ENCODE assay signal across 15 cellular contexts in the genomic region with DNA sequence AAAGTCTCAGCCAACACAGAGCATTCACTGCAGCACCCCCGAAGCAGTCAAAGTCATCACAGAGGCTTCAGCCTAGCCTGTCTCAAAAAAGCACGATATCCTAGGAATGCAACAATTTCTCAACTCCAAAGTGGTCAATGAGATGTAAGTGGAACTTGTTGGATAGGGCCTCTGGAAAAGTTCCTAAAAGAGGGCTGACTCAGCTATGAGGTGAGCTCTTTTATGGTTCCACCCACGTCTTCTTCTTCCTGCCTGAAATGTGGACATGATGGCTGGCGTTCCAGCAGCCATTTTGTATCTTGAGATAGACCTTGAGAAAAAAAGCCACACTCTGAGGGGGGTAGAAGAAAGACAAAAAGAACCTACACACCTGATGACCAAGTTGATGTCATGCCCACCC. TPM values are rescaled to one million over a fixed set of nuclear protein-coding genes. Genes with fewer than 3 reads are reported as not detected.
A peak's percentile ranks its signal among the peaks of the same experiment; 100 is the strongest.
DNase-seq lines count a peak whose midpoint lies in the region; ATAC-seq and TF ChIP-seq lines count a peak whose summit lies in the region.
"Had no signal": no experiment of that assay in that cellular context is flagged by ENCODE, and none has a peak within 500 bp of the region (broad histone marks: within the 10 kb centered on the region; RNA-seq: fewer than 3 reads in every experiment).

No MANE protein-coding gene starts in this region.

- H3K4me3 Mint-ChIP-seq in type B pancreatic cell, result no peak overlapping the region
- H3K4me3 Mint-ChIP-seq: activated T-helper 1 cell treated with anti-CD3 and anti-CD28 coated beads, Interleukin-12 subunit alpha, Interleukin-12 subunit beta, Interleukin-2, Interleukin-4 antibody, amounts not matched to agents 30 ng/mL and 10 ng/mL and 1 ng/mL, durations not matched to agents 14 hours and 24 hours and 36 hours; CD4-positive, alpha-beta memory T cell had no signal

- H3K27ac Mint-ChIP-seq in type B pancreatic cell, result no peak overlapping the region
- H3K27ac Mint-ChIP-seq: activated T-helper 1 cell treated with anti-CD3 and anti-CD28 coated beads, Interleukin-12 subunit alpha, Interleukin-12 subunit beta, Interleukin-2, Interleukin-4 antibody, amounts not matched to agents 30 ng/mL and 10 ng/mL and 1 ng/mL, durations not matched to agents 14 hours and 24 hours and 36 hours; CD4-positive, alpha-beta memory T cell had no signal

- H3K4me1 Mint-ChIP-seq in type B pancreatic cell (ENCODE audit: unreplicated experiment), result peaks cover 13% of the 10 kb centered on the region

- TF ChIP-seq CTCF in type B pancreatic cell (conservative IDR thresholded peaks at IDR 0.05), result no peak

- H3K36me3 Mint-ChIP-seq in type B pancreatic cell, result no peaks in the 10 kb centered on the region
- H3K36me3 Mint-ChIP-seq: CD4-positive, alpha-beta memory T cell had no signal

- DNase-seq in GM04503 (ENCODE audit: low read depth) (peak; percentile 90), RKO (ENCODE audit: low spot score) (peak; percentile 37), fibroblast of gingiva (ENCODE audit: low read depth) (peak; percentile 79), skeletal muscle cell (ENCODE audit: low read depth) (peak; percentile 89), type B pancreatic cell (ENCODE audit: extremely low spot score, unreplicated experiment) (no peak), NCI-H510A treated with DMSO at 0.1 percent for 48 hours (lab: John Stamatoyannopoulos, UW) (no peak)
- DNase-seq: activated CD4-positive, alpha-beta T cell treated with anti-CD3 and anti-CD28 coated beads, Interleukin-2, amount 50 U/mL, for 4 hours; CD4-positive, alpha-beta memory T cell; GF-D8; NCI-H2081; stimulated activated CD4-positive, alpha-beta T cell treated with anti-CD3 and anti-CD28 coated beads, Interleukin-2, amount 100 ng/mL, for 48 hours; uterus had no signal

- H3K27me3 Mint-ChIP-seq in type B pancreatic cell, result peaks cover 5% of the 10 kb centered on the region

- no peak overlapping the region for H3K4me3 ChIP-seq in skeletal muscle cell (ENCODE audit: low read depth, low read length)
- H3K4me3 ChIP-seq: uterus had no signal

- no peak for ATAC-seq in GM19035 (IDR thresholded peaks at IDR 0.05; ENCODE audit: unreplicated experiment)
- ATAC-seq in GM18502 (IDR thresholded peaks at IDR 0.05; ENCODE audit: poor library complexity, unreplicated experiment), result no peak

- no peaks in the 10 kb centered on the region for H3K9me3 Mint-ChIP-seq in type B pancreatic cell
- H3K9me3 Mint-ChIP-seq: activated T-helper 1 cell treated with anti-CD3 and anti-CD28 coated beads, Interleukin-12 subunit alpha, Interleukin-12 subunit beta, Interleukin-2, Interleukin-4 antibody, amounts not matched to agents 30 ng/mL and 10 ng/mL and 1 ng/mL, durations not matched to agents 14 hours and 24 hours and 36 hours had no signal

RNA-seq across cellular contexts. Expression of a gene that starts 32.5 kb away (rescaled TPM):
- total RNA-seq in type B pancreatic cell (ENCODE audit: low replicate concordance), result 61.9 and 145 TPM in 2 replicates

Comparison
In these comparisons a context has a peak if more than half of its experiments do, and no peak if none do; other contexts are left out.
1. DNase-seq: peak in GM04503 (single experiment), RKO (single experiment), fibroblast of gingiva (single experiment) and skeletal muscle cell (single experiment); none in type B pancreatic cell (single experiment) and NCI-H510A treated with DMSO at 0.1 percent for 48 hours (single experiment).